Comparison of ENCODE assay signal across 10 cellular contexts in genomic region chr10:80471009-80471408, GRCh38. TPM values are rescaled to one million over a fixed set of nuclear protein-coding genes. Genes with fewer than 3 reads are reported as not detected.
DNase-seq lines count a peak whose midpoint lies in the region; ATAC-seq and TF ChIP-seq lines count a peak whose summit lies in the region.
"Had no signal": no experiment of that assay in that cellular context is flagged by ENCODE, and none has a peak within 500 bp of the region (broad histone marks: within the 10 kb centered on the region; RNA-seq: fewer than 3 reads in every experiment).

No MANE protein-coding gene starts in this region.

- no peaks in the 10 kb centered on the region for H3K9me3 Mint-ChIP-seq in activated CD4-positive, alpha-beta T cell treated with anti-CD3 and anti-CD28 coated beads for 36 hours (ENCODE audit: low read depth)

- H3K27me3 Mint-ChIP-seq in activated CD4-positive, alpha-beta T cell treated with anti-CD3 and anti-CD28 coated beads for 36 hours = no peaks in the 10 kb centered on the region

- DNase-seq in activated CD4-positive, alpha-beta T cell treated with anti-CD3 and anti-CD28 coated beads for 36 hours = peak; percentile 69
- DNase-seq in activated CD4-positive, alpha-beta T cell treated with anti-CD3 and anti-CD28 coated beads, Interleukin-2, amount 50 U/mL, for 1 hour = no peak
- DNase-seq in epithelial cell of prostate (ENCODE audit: low read depth, low spot score) (peak; percentile 92), NCI-H1417 treated with DMSO at 0.1 percent for 48 hours (lab: John Stamatoyannopoulos, UW) (no peak), H4 (ENCODE audit: low spot score) (no peak)
- no peak for DNase-seq in stimulated activated naive CD8-positive, alpha-beta T cell treated with anti-CD3 and anti-CD28 coated beads, Interleukin-15, Interleukin-2, amounts not matched to agents 100 U/mL and 50 U/mL, for 24 hours
- DNase-seq: amniotic stem cell, NCI-H2171 had no signal

- TF ChIP-seq CTCF in VCaP (conservative IDR thresholded peaks at IDR 0.05) = no peak

- CTCF ChIA-PET in activated CD4-positive, alpha-beta T cell treated with anti-CD3 and anti-CD28 coated beads for 36 hours (lab: Charles Lee) = interaction anchor here (1.2 to 21.2 kb wide), 5 partner anchors 12 to 66 kb away, joined by 4 to 372 read pairs (median 16); partner anchors contain the start of gene TSPAN14

- intact Hi-C loops in activated CD4-positive, alpha-beta T cell treated with anti-CD3 and anti-CD28 coated beads for 36 hours (cut with DNase I, micrococcal nuclease) = loop anchor here (1.0 kb wide), 2 partner anchors 8 to 29 kb away; no protein-coding TSS in a partner anchor

- peaks cover 33% of the 10 kb centered on the region for H3K36me3 Mint-ChIP-seq in activated CD4-positive, alpha-beta T cell treated with anti-CD3 and anti-CD28 coated beads for 36 hours (ENCODE audit: low read depth)

- ATAC-seq in activated CD4-positive, alpha-beta T cell treated with anti-CD3 and anti-CD28 coated beads for 36 hours = peak; percentile 49
- peak; percentile 12 for ATAC-seq in stimulated activated naive CD8-positive, alpha-beta T cell treated with anti-CD3 and anti-CD28 coated beads, Interleukin-15, Interleukin-2, amounts not matched to agents 100 U/mL and 50 U/mL, for 24 hours
- no peak for ATAC-seq in HG02678 (IDR thresholded peaks at IDR 0.05; ENCODE audit: unreplicated experiment)

- H3K4me3 Mint-ChIP-seq in activated CD4-positive, alpha-beta T cell treated with anti-CD3 and anti-CD28 coated beads for 36 hours = peak overlapping the region; percentile 44

- POLR2A ChIA-PET in activated CD4-positive, alpha-beta T cell treated with anti-CD3 and anti-CD28 coated beads for 36 hours (lab: Charles Lee) = interaction anchor here (0.7 to 3.4 kb wide), 4 partner anchors 8 to 27 kb away, joined by 3 to 9 read pairs (median 6); no protein-coding TSS in a partner anchor

- H3K27ac Mint-ChIP-seq in activated CD4-positive, alpha-beta T cell treated with anti-CD3 and anti-CD28 coated beads for 36 hours = peak overlapping the region; percentile 91

- peak overlapping the region; percentile 99 for H3K27ac ChIP-seq in VCaP
- peak overlapping the region; percentile 99 for H3K27ac ChIP-seq in epithelial cell of prostate

- H3K4me1 Mint-ChIP-seq in activated CD4-positive, alpha-beta T cell treated with anti-CD3 and anti-CD28 coated beads for 36 hours = peaks cover 97% of the 10 kb centered on the region

RNA-seq across cellular contexts. Expression of gene TSPAN14, which starts 16.9 kb away (rescaled TPM):
- 10 to 100 TPM; 37.6 to 43.8 TPM for total RNA-seq in activated CD4-positive, alpha-beta T cell treated with anti-CD3 and anti-CD28 coated beads for 36 hours
- total RNA-seq in H4 (2014; rRNA removed; shearing (Covaris generic)) = 16.2 and 16.4 TPM in 2 replicates

Comparison
In these comparisons a context has a peak if more than half of its experiments do, and no peak if none do; other contexts are left out.
1. DNase-seq: peak in activated CD4-positive, alpha-beta T cell treated with anti-CD3 and anti-CD28 coated beads for 36 hours (single experiment) and epithelial cell of prostate (single experiment); none in activated CD4-positive, alpha-beta T cell treated with anti-CD3 and anti-CD28 coated beads, Interleukin-2, amount 50 U/mL, for 1 hour (single experiment), stimulated activated naive CD8-positive, alpha-beta T cell treated with anti-CD3 and anti-CD28 coated beads, Interleukin-15, Interleukin-2, amounts not matched to agents 100 U/mL and 50 U/mL, for 24 hours (single experiment), NCI-H1417 treated with DMSO at 0.1 percent for 48 hours (single experiment) and H4 (single experiment).